Comparison of ENCODE assay signal across 2 cellular contexts in the genomic region with DNA sequence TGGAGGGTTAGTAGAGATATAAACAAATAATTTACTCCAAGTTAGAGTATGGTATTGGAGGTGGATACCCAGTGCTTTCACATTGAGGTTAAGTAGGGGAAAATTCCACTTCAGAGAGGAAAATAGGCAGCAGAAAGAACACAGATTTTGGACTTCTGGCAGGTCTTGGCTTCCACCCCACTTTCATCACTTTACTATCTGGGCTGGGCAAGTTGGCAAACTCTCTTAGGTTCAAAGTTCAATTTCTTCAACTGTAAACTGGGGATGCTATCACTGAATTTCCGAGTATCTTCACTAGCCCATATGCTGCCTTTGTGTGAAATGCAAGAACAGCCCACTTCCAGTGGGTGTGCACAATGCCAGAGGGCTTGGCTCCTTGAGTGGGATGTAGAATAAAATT.
TF ChIP-seq lines count a peak whose summit lies in the region.

No MANE protein-coding gene starts in this region.

TF ChIP-seq in A549, 52 proteins besides CTCF, POLR2A, EP300 and RAD21 (continued from another document):
- TF ChIP-seq HEYL (CRISPR knock-in tag; IDR thresholded peaks at IDR 0.05): no peak
- TF ChIP-seq RARB (CRISPR knock-in tag; IDR thresholded peaks at IDR 0.05): no peak
- TF ChIP-seq CHD4 (IDR thresholded peaks at IDR 0.05; ENCODE audit: borderline replicate concordance): no peak

TF ChIP-seq in GM23338, 12 proteins besides CTCF, POLR2A, EP300 and RAD21 (continued from another document):
- no peak for TF ChIP-seq ZNF462 (CRISPR knock-in tag; IDR thresholded peaks at IDR 0.05)
- no peak for TF ChIP-seq ZNF114 (CRISPR knock-in tag; IDR thresholded peaks at IDR 0.05)
- TF ChIP-seq POLR2AphosphoS5 (IDR thresholded peaks at IDR 0.05; ENCODE audit: low read depth): no peak
- no peak for TF ChIP-seq REST (IDR thresholded peaks at IDR 0.05; ENCODE audit: unreplicated experiment)
